In genomic region chr1:54794401-54795099, GRCh38 we compare ENCODE assay signal across 13 cellular contexts. TPM values are rescaled to one million over a fixed set of nuclear protein-coding genes. Genes with fewer than 3 reads are reported as not detected.
DNase-seq lines count a peak whose midpoint lies in the region; ATAC-seq and TF ChIP-seq lines count a peak whose summit lies in the region.
"Had no signal": no experiment of that assay in that cellular context is flagged by ENCODE, and none has a peak within 500 bp of the region (broad histone marks: within the 10 kb centered on the region; RNA-seq: fewer than 3 reads in every experiment).

No MANE protein-coding gene starts in this region.

- DNase-seq in HCT116 (ENCODE audit: low read depth, low spot score), result no peak
- DNase-seq in medulla oblongata (ENCODE audit: extremely low spot score), result peak; percentile 9
- no peak for DNase-seq in posterior vena cava (ENCODE audit: low spot score)
- DNase-seq in SKM-1 treated with dmso at 0.1 percent for 144 hours (lab: John Stamatoyannopoulos, UW; ENCODE audit: unreplicated experiment), result no peak
- DNase-seq: amniotic stem cell; CD4-positive, alpha-beta memory T cell; mesendoderm; NCI-H1092; OCI-M1 had no signal

- no peak for TF ChIP-seq POLR2A in HCT116 (IDR thresholded peaks at IDR 0.05; ENCODE audit: borderline replicate concordance, extremely low read depth, insufficient read depth, insufficient read length)

- no peaks in the 10 kb centered on the region for H4K20me1 ChIP-seq in HCT116 (ENCODE audit: insufficient read depth)

- no peaks in the 10 kb centered on the region for H3K36me3 ChIP-seq in ACC112 (ENCODE audit: insufficient read depth, low read length)
- no peaks in the 10 kb centered on the region for H3K36me3 ChIP-seq in HCT116 (ENCODE audit: control insufficient read depth in 1 of 2, insufficient read depth in 2 of 2, low read length in 2 of 2)

- peaks cover 47% of the 10 kb centered on the region for H3K4me1 Mint-ChIP-seq in brain

- TF ChIP-seq RAD21 in HCT116 (IDR thresholded peaks at IDR 0.05; ENCODE audit: low read depth), result no peak

- H2AFZ ChIP-seq in ACC112 (ENCODE audit: low read length, unreplicated experiment) (peak overlapping the region; percentile 31), HCT116 (ENCODE audit: low read depth, low read length, poor library complexity, severe bottlenecking) (no peak overlapping the region)

- H3K27ac ChIP-seq in ACC112 (ENCODE audit: low read depth, low read length) (peak overlapping the region; percentile 65), HCT116 (ENCODE audit: low read depth, low read length) (no peak overlapping the region)

- H3K9me3 ChIP-seq in HCT116 (ENCODE audit: control insufficient read depth in 1 of 2, insufficient read depth in 1 of 2, low read depth in 1 of 2, low read length in 2 of 2), result no peaks in the 10 kb centered on the region; a peak in 1 of 4 replicates

- intact Hi-C loops in HCT116 (cut with micrococcal nuclease) (no loop called here), posterior vena cava (cut with DNase I) (no loop called here)

- no peak overlapping the region for H3K4me3 Mint-ChIP-seq in brain
- H3K4me3 Mint-ChIP-seq: CD4-positive, alpha-beta memory T cell had no signal

- H3K4me1 ChIP-seq in ACC112 (ENCODE audit: control insufficient read depth, insufficient read depth, low read length, unreplicated experiment) (peaks cover 26% of the 10 kb centered on the region), HCT116 (ENCODE audit: control insufficient read depth in 1 of 2, insufficient read depth in 2 of 2, low read length in 2 of 2) (peaks cover 6 to 17% of the 10 kb centered on the region in 2 experiments; a peak in 3 of 4 replicates)

- H3K9me2 ChIP-seq in HCT116 (ENCODE audit: insufficient read depth), result no peaks in the 10 kb centered on the region

- H3K9ac ChIP-seq in HCT116 (ENCODE audit: low read length), result no peak overlapping the region

- no peaks in the 10 kb centered on the region for H3K36me3 Mint-ChIP-seq in brain

- H3K79me2 ChIP-seq in ACC112 (ENCODE audit: control insufficient read depth, insufficient read depth, low read length, unreplicated experiment) (no peaks in the 10 kb centered on the region), HCT116 (ENCODE audit: insufficient read depth, low read length) (no peaks in the 10 kb centered on the region)

- peaks cover 3% of the 10 kb centered on the region for H3K27me3 Mint-ChIP-seq in brain
- H3K27me3 Mint-ChIP-seq: CD4-positive, alpha-beta memory T cell had no signal

- CTCF ChIA-PET in HCT116 (lab: Charles Lee), result interaction anchor here (1.0 kb wide), 1 partner anchor 123 kb away, joined by 3 read pairs; no protein-coding TSS in a partner anchor

- peak; percentile 84 for ATAC-seq in HCT116
- ATAC-seq in HG02610 (IDR thresholded peaks at IDR 0.05; ENCODE audit: unreplicated experiment), result no peak
- no peak for ATAC-seq in GM21528 (IDR thresholded peaks at IDR 0.05; ENCODE audit: low FRiP score, unreplicated experiment)

- POLR2A ChIA-PET in HCT116 (lab: Charles Lee), result interaction anchor here (0.6 kb wide), 1 partner anchor 24 kb away, joined by 3 read pairs; no protein-coding TSS in a partner anchor

- H3K9me3 Mint-ChIP-seq in brain, result peaks cover 0 to 9% (median 0%) of the 10 kb centered on the region in 5 experiments

- no peak overlapping the region for H3K4me3 ChIP-seq in ACC112 (ENCODE audit: low read depth, low read length)
- H3K4me3 ChIP-seq in HCT116 (replicated peaks in 1 of 2; ENCODE audit: low read depth in 1 of 2, low read length in 2 of 2), result no peak overlapping the region

- H3K27me3 ChIP-seq in ACC112 (ENCODE audit: insufficient read depth, low read length), result peaks cover 7% of the 10 kb centered on the region; the same call in 1 of the 2 replicates
- no peaks in the 10 kb centered on the region for H3K27me3 ChIP-seq in HCT116 (ENCODE audit: insufficient read depth, low read length)

- peak overlapping the region; percentile 6 to 83 (median 58) for H3K27ac Mint-ChIP-seq in brain

- RAD21 ChIA-PET in HCT116 (lab: Charles Lee; ENCODE audit: low non-redundant PET in 1 of 2, low total read pairs in 2 of 2, uncharacterized antibody in 2 of 2, unreplicated experiment in 2 of 2), result no interaction called here

- H3K4me2 ChIP-seq in HCT116 (ENCODE audit: low read length), result peak overlapping the region; percentile 49

- BruUV-seq in HCT116 (replicated peaks; lab: Mats Ljungman, UMichigan), result no TSS peak

- TF ChIP-seq CTCF in HCT116 (IDR thresholded peaks at IDR 0.05 in 2 of 3, conservative IDR thresholded peaks at IDR 0.05 in 1 of 3; ENCODE audit: borderline replicate concordance in 1 of 3, insufficient read depth in 1 of 3, low read depth in 2 of 3, low read length in 2 of 3), result no peak
- TF ChIP-seq CTCF in brain (conservative IDR thresholded peaks at IDR 0.05), result no peak

TF ChIP-seq in HCT116, 20 proteins besides CTCF, POLR2A, EP300 and RAD21:
- TF ChIP-seq TCF7L2 (IDR thresholded peaks at IDR 0.05; ENCODE audit: borderline replicate concordance, extremely low read depth, insufficient read depth, insufficient read length) (no peak), SP1 (IDR thresholded peaks at IDR 0.05; ENCODE audit: low read depth) (no peak), ELF1 (IDR thresholded peaks at IDR 0.05; ENCODE audit: borderline replicate concordance, low read depth) (no peak), ZFX (IDR thresholded peaks at IDR 0.05) (no peak), EGR1 (IDR thresholded peaks at IDR 0.05; ENCODE audit: low read depth) (no peak), YY1 (IDR thresholded peaks at IDR 0.05; ENCODE audit: extremely low read depth, insufficient replicate concordance, low read depth, low read length) (no peak), EZH2 (IDR thresholded peaks at IDR 0.05) (no peak), POLR2AphosphoS5 (IDR thresholded peaks at IDR 0.05; ENCODE audit: low read depth, low read length) (no peak), CEBPB (IDR thresholded peaks at IDR 0.05; ENCODE audit: low read depth) (no peak)
- TF ChIP-seq, protein P1, sequence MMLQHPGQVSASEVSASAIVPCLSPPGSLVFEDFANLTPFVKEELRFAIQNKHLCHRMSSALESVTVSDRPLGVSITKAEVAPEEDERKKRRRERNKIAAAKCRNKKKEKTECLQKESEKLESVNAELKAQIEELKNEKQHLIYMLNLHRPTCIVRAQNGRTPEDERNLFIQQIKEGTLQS (IDR thresholded peaks at IDR 0.05), result no peak

RNA-seq across cellular contexts. Expression of gene TTC22, which starts 6.6 kb away (rescaled TPM):
- total RNA-seq in HCT116 (2021; ENCODE audit: unreplicated experiment) (1.8 TPM), posterior vena cava (under 1 TPM in 1 of 2 donors, not detected in 1; 0.05 TPM)
- polyA plus RNA-seq in HCT116 (2012), result 1.1 and 1.3 TPM in 2 replicates
- 1.4 TPM for polyA plus RNA-seq in brain (ENCODE audit: insufficient read depth, low read depth, low replicate concordance)

RNA-seq across cellular contexts. Expression of gene PARS2, which starts 30.2 kb away (rescaled TPM):
- total RNA-seq in HCT116 (2021; ENCODE audit: unreplicated experiment) (9.6 TPM), posterior vena cava (1 to 10 TPM; 2.3 to 2.8 TPM)
- polyA plus RNA-seq in HCT116 (2012), result 5.2 and 7.0 TPM in 2 replicates
- 6.0 TPM for polyA plus RNA-seq in brain (ENCODE audit: insufficient read depth, low read depth, low replicate concordance)
